Comparison of ENCODE assay signal across 1 cellular context in genomic region chr5:111461261-111461671, GRCh38.
TF ChIP-seq lines count a peak whose summit lies in the region.

No MANE protein-coding gene starts in this region.

TF ChIP-seq in HCT116, 20 proteins besides CTCF, POLR2A, EP300 and RAD21 (continued from another document):
- TF ChIP-seq, protein P1, sequence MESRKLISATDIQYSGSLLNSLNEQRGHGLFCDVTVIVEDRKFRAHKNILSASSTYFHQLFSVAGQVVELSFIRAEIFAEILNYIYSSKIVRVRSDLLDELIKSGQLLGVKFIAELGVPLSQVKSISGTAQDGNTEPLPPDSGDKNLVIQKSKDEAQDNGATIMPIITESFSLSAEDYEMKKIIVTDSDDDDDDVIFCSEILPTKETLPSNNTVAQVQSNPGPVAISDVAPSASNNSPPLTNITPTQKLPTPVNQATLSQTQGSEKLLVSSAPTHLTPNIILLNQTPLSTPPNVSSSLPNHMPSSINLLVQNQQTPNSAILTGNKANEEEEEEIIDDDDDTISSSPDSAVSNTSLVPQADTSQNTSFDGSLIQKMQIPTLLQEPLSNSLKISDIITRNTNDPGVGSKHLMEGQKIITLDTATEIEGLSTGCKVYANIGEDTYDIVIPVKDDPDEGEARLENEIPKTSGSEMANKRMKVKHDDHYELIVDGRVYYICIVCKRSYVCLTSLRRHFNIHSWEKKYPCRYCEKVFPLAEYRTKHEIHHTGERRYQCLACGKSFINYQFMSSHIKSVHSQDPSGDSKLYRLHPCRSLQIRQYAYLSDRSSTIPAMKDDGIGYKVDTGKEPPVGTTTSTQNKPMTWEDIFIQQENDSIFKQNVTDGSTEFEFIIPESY (IDR thresholded peaks at IDR 0.05; ENCODE audit: extremely low read depth, insufficient replicate concordance, low read length) = no peak
- TF ChIP-seq, protein P2, sequence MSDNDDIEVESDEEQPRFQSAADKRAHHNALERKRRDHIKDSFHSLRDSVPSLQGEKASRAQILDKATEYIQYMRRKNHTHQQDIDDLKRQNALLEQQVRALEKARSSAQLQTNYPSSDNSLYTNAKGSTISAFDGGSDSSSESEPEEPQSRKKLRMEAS (IDR thresholded peaks at IDR 0.05) = no peak
- TF ChIP-seq ZNF274 (IDR thresholded peaks at IDR 0.05; ENCODE audit: low read depth, low read length) (no peak), FOSL1 (IDR thresholded peaks at IDR 0.05; ENCODE audit: low read depth) (no peak), SRF (IDR thresholded peaks at IDR 0.05; ENCODE audit: low read depth) (no peak), ATF3 (IDR thresholded peaks at IDR 0.05) (no peak), YY1 (IDR thresholded peaks at IDR 0.05; ENCODE audit: extremely low read depth, insufficient replicate concordance, low read depth, low read length) (no peak), CEBPB (IDR thresholded peaks at IDR 0.05; ENCODE audit: low read depth) (no peak)
